ENCODE assay signal across 2 cellular contexts in genomic region chr19:294341-294818, GRCh38.
TF ChIP-seq lines count a peak whose summit lies in the region.

No MANE protein-coding gene starts in this region.

TF ChIP-seq in SK-N-SH, 30 proteins besides CTCF, POLR2A, EP300 and RAD21 (continued from another document):
- TF ChIP-seq REST (IDR thresholded peaks at IDR 0.05; ENCODE audit: low read depth, low read length) (no peak), MAX (IDR thresholded peaks at IDR 0.05; ENCODE audit: low read depth) (no peak), CHD2 (IDR thresholded peaks at IDR 0.05; ENCODE audit: low read length, partially characterized antibody) (no peak)
TF ChIP-seq in SK-N-SH: peak in this region for 0.

TF ChIP-seq in SK-N-SH treated with all-trans-retinoic acid at 6 μM for 48 hours, 23 proteins besides CTCF, POLR2A, EP300 and RAD21 (continued from another document):
- TF ChIP-seq RARB (CRISPR knock-in tag; IDR thresholded peaks at IDR 0.05) = no peak
- TF ChIP-seq OSR1 (CRISPR knock-in tag; IDR thresholded peaks at IDR 0.05) = no peak
- TF ChIP-seq CSRNP3 (CRISPR knock-in tag; IDR thresholded peaks at IDR 0.05) = no peak
- TF ChIP-seq SNAI2 (CRISPR knock-in tag; IDR thresholded peaks at IDR 0.05) = no peak
- no peak for TF ChIP-seq ZNF70 (CRISPR knock-in tag; IDR thresholded peaks at IDR 0.05)
- no peak for TF ChIP-seq ZFP3 (CRISPR knock-in tag; IDR thresholded peaks at IDR 0.05)
- no peak for TF ChIP-seq ESRRG (CRISPR knock-in tag; IDR thresholded peaks at IDR 0.05)
- TF ChIP-seq ZC3H10 (CRISPR knock-in tag; IDR thresholded peaks at IDR 0.05) = no peak
- no peak for TF ChIP-seq TOX (CRISPR knock-in tag; IDR thresholded peaks at IDR 0.05; ENCODE audit: borderline replicate concordance)
- TF ChIP-seq TSHZ2 (CRISPR knock-in tag; IDR thresholded peaks at IDR 0.05) = no peak
- no peak for TF ChIP-seq PPARA (CRISPR knock-in tag; IDR thresholded peaks at IDR 0.05; ENCODE audit: borderline replicate concordance)
- TF ChIP-seq TCF4 (CRISPR knock-in tag; IDR thresholded peaks at IDR 0.05; ENCODE audit: borderline replicate concordance) = no peak
- TF ChIP-seq ISL1 (CRISPR knock-in tag; IDR thresholded peaks at IDR 0.05) = no peak
